In the genomic region with DNA sequence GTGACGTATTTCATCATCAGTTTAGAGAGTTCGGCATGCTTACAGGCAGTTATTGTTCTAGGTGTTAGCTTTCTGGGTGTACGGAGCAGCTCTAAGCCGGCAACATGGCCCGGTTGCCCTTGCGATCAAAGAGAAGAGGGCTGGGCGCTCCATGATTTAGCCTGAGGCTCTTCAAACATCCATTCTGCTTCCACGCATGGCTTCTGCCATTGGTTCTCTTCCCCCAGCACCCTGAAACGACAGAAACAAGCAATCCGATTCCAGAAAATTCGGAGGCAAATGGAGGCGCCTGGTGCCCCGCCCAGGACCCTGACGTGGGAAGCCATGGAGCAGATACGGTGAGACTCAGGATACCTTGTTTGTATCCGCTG, we compare ENCODE assay signal across 8 cellular contexts. TPM values are rescaled to one million over a fixed set of nuclear protein-coding genes. Genes with fewer than 3 reads are reported as not detected.
A peak's percentile ranks its signal among the peaks of the same experiment; 100 is the strongest.
DNase-seq lines count a peak whose midpoint lies in the region; ATAC-seq and TF ChIP-seq lines count a peak whose summit lies in the region.

No MANE protein-coding gene starts in this region.

- H3K27me3 Mint-ChIP-seq in activated naive CD4-positive, alpha-beta T cell treated with anti-CD3 and anti-CD28 coated beads for 36 hours (ENCODE audit: low read depth), result no peaks in the 10 kb centered on the region

- peaks cover 23% of the 10 kb centered on the region for H3K36me3 Mint-ChIP-seq in activated naive CD4-positive, alpha-beta T cell treated with anti-CD3 and anti-CD28 coated beads for 36 hours (ENCODE audit: low read depth)

- ATAC-seq in HG02623 (IDR thresholded peaks at IDR 0.05; ENCODE audit: unreplicated experiment) (peak; percentile 20), GM21526 (IDR thresholded peaks at IDR 0.05; ENCODE audit: low FRiP score, unreplicated experiment) (no peak)

- H3K27ac ChIP-seq in cardiac muscle cell, result peak overlapping the region; percentile 95

- no peak for TF ChIP-seq CTCF in cardiac muscle cell (IDR thresholded peaks at IDR 0.05; ENCODE audit: low read depth, low read length)

- peaks cover 39% of the 10 kb centered on the region for H3K4me1 Mint-ChIP-seq in activated naive CD4-positive, alpha-beta T cell treated with anti-CD3 and anti-CD28 coated beads for 36 hours (ENCODE audit: low read depth)

- no peaks in the 10 kb centered on the region for H3K9me3 Mint-ChIP-seq in activated naive CD4-positive, alpha-beta T cell treated with anti-CD3 and anti-CD28 coated beads for 36 hours

- intact Hi-C loops in activated naive CD4-positive, alpha-beta T cell treated with anti-CD3 and anti-CD28 coated beads for 36 hours (cut with micrococcal nuclease), result loop anchor here (5.0 to 10.0 kb wide), 2 partner anchors 264 to 371 kb away; partner anchors contain the start of genes AP3S2 and ZNF710

- peak overlapping the region; percentile 83 for H3K4me3 Mint-ChIP-seq in activated naive CD4-positive, alpha-beta T cell treated with anti-CD3 and anti-CD28 coated beads for 36 hours

- no peaks in the 10 kb centered on the region for H3K36me3 ChIP-seq in cardiac muscle cell

- H3K4me3 ChIP-seq in cardiac muscle cell, result peak overlapping the region; percentile 81

- DNase-seq in GM03348 (ENCODE audit: low spot score) (peak; percentile 49), NCI-H774 (lab: John Stamatoyannopoulos, UW) (peak; percentile 29), cardiac muscle cell (ENCODE audit: low read depth in 1 of 2, low spot score in 1 of 2) (peak; percentile 31 to 42), pons (ENCODE audit: low spot score) (peak; percentile 68), cortex of kidney (lab: John Stamatoyannopoulos, UW) (no peak)
- DNase-seq in activated naive CD4-positive, alpha-beta T cell treated with anti-CD3 and anti-CD28 coated beads for 36 hours, result peak; percentile 73

- H3K27me3 ChIP-seq in cardiac muscle cell, result no peaks in the 10 kb centered on the region

- H3K9me3 ChIP-seq in cardiac muscle cell (ENCODE audit: low read depth), result no peaks in the 10 kb centered on the region

- H3K4me1 ChIP-seq in cardiac muscle cell (ENCODE audit: low read depth), result peaks cover 24% of the 10 kb centered on the region

- H3K27ac Mint-ChIP-seq in activated naive CD4-positive, alpha-beta T cell treated with anti-CD3 and anti-CD28 coated beads for 36 hours, result peak overlapping the region; percentile 96

- CTCF ChIA-PET in activated naive CD4-positive, alpha-beta T cell treated with anti-CD3 and anti-CD28 coated beads for 36 hours (lab: Charles Lee), result no interaction called here

RNA-seq across cellular contexts. Expression of gene NGRN, which starts 0.6 kb away (rescaled TPM):
- total RNA-seq in activated naive CD4-positive, alpha-beta T cell treated with anti-CD3 and anti-CD28 coated beads for 36 hours, result 10 to 100 TPM; 30.7 to 31.0 TPM
- total RNA-seq in cardiac muscle cell, result 157 and 225 TPM in 2 replicates
- polyA plus RNA-seq in cardiac muscle cell, result 158 and 167 TPM in 2 replicates

RNA-seq across cellular contexts. Expression of gene TTLL13, which starts 16.7 kb away (rescaled TPM):
- total RNA-seq in activated naive CD4-positive, alpha-beta T cell treated with anti-CD3 and anti-CD28 coated beads for 36 hours, result under 1 TPM; 0.15 to 0.26 TPM
- total RNA-seq in cardiac muscle cell, result 0.21 TPM in 2 replicates
- polyA plus RNA-seq in cardiac muscle cell, result 0.39 TPM in 1 of 2 replicates, not detected in the other

RNA-seq across cellular contexts. Expression of gene GDPGP1, which starts 32.0 kb away (rescaled TPM):
- 1 to 10 TPM; 1.5 to 3.6 TPM for total RNA-seq in activated naive CD4-positive, alpha-beta T cell treated with anti-CD3 and anti-CD28 coated beads for 36 hours
- 9.1 and 16.2 TPM in 2 replicates for total RNA-seq in cardiac muscle cell
- 1.3 and 1.9 TPM in 2 replicates for polyA plus RNA-seq in cardiac muscle cell

RNA-seq across cellular contexts. Expression of gene CIB1, which starts 32.3 kb away (rescaled TPM):
- 100 to 1,000 TPM; 156 to 171 TPM for total RNA-seq in activated naive CD4-positive, alpha-beta T cell treated with anti-CD3 and anti-CD28 coated beads for 36 hours
- total RNA-seq in cardiac muscle cell, result 18.1 and 30.8 TPM in 2 replicates
- polyA plus RNA-seq in cardiac muscle cell, result 71.9 and 91.6 TPM in 2 replicates
